23 cellular contexts compared by ENCODE assay signal in genomic region chr16:56615353-56615752, GRCh38. TPM values are rescaled to one million over a fixed set of nuclear protein-coding genes. Genes with fewer than 3 reads are reported as not detected.
DNase-seq lines count a peak whose midpoint lies in the region; ATAC-seq and TF ChIP-seq lines count a peak whose summit lies in the region.
"Had no signal": no experiment of that assay in that cellular context is flagged by ENCODE, and none has a peak within 500 bp of the region (broad histone marks: within the 10 kb centered on the region; RNA-seq: fewer than 3 reads in every experiment).

No MANE protein-coding gene starts in this region.

- no peaks in the 10 kb centered on the region for H3K36me3 Mint-ChIP-seq in activated T-helper 2 cell treated with anti-CD3 and anti-CD28 coated beads, Interferon-gamma antibody, Interleukin-2, Interleukin-4, amounts not matched to agents 10 μg/mL and 5 μg/mL and 100 μg/mL, durations not matched to agents 14 hours and 24 hours and 36 hours (ENCODE audit: low read depth)
- H3K36me3 Mint-ChIP-seq: brain; CD4-positive, alpha-beta memory T cell; stimulated activated memory B cell treated with anti-CD40 and anti-IgM and Interleukin-4, amounts not matched to agents 10 μg/mL and 1 μg/mL and 100 μg/mL, for 72 hours had no signal

- H3K27ac ChIP-seq in ACC112 (ENCODE audit: low read depth, low read length) (peak overlapping the region; percentile 99), IMR-90 (ENCODE audit: insufficient read depth, low read length) (no peak overlapping the region), SJCRH30 (no peak overlapping the region)
- H3K27ac ChIP-seq: HL-60, neutrophil, right atrium auricular region, thoracic aorta, VCaP had no signal

- H3K56ac ChIP-seq in IMR-90 (ENCODE audit: extremely low read depth, insufficient read depth, low read length): no peak overlapping the region

- H3K4me1 ChIP-seq in ACC112 (ENCODE audit: control insufficient read depth, insufficient read depth, low read length, unreplicated experiment): peaks cover 61% of the 10 kb centered on the region
- H3K4me1 ChIP-seq in IMR-90 (ENCODE audit: control insufficient read depth, insufficient read depth, low read length): peaks cover 31% of the 10 kb centered on the region
- peaks cover 14% of the 10 kb centered on the region for H3K4me1 ChIP-seq in SJCRH30

- DNase-seq in IMR-90: peak; percentile 48
- no peak for DNase-seq in activated T-helper 2 cell treated with anti-CD3 and anti-CD28 coated beads, Interferon-gamma antibody, Interleukin-2, Interleukin-4, amounts not matched to agents 10 μg/mL and 5 μg/mL and 100 μg/mL, durations not matched to agents 14 hours and 24 hours and 36 hours (ENCODE audit: low spot score)
- DNase-seq in fibroblast of the aortic adventitia (ENCODE audit: low read depth): peak; percentile 58
- no peak for DNase-seq in NCI-H2107 treated with DMSO at 0.1 percent for 48 hours (lab: John Stamatoyannopoulos, UW; ENCODE audit: unreplicated experiment)
- DNase-seq in GM10266 (ENCODE audit: extremely low spot score): no peak
- no peak for DNase-seq in SJCRH30
- DNase-seq: activated CD4-positive, alpha-beta memory T cell treated with anti-CD3 and anti-CD28 coated beads, Interleukin-2, amount 10 ng/mL, durations not matched to agents 7 days and 5 days; activated naive CD8-positive, alpha-beta T cell treated with anti-CD3 and anti-CD28 coated beads for 36 hours; CD4-positive, alpha-beta memory T cell; glutamatergic neuron; NCI-H1930; NCI-H510A treated with DMSO at 0.1 percent for 48 hours; SHP77 treated with DMSO at 0.1 percent for 48 hours; T-helper 17 cell had no signal

- peak overlapping the region; percentile 92; the same call in 1 of the 2 replicates for H2BK120ac ChIP-seq in IMR-90 (ENCODE audit: low read depth, low read length)

- peak overlapping the region; percentile 38; the same call in 1 of the 2 replicates for H3K14ac ChIP-seq in IMR-90 (replicated peaks; ENCODE audit: low read depth, low read length)

- no peak for TF ChIP-seq POLR2A in IMR-90 (IDR thresholded peaks at IDR 0.05; ENCODE audit: low read depth, low read length)

- no peaks in the 10 kb centered on the region for H4K20me1 ChIP-seq in IMR-90 (ENCODE audit: insufficient read depth, low read length)

- H3K36me3 ChIP-seq in ACC112 (ENCODE audit: insufficient read depth, low read length) (no peaks in the 10 kb centered on the region), IMR-90 (ENCODE audit: control insufficient read depth, insufficient read depth, low read length) (no peaks in the 10 kb centered on the region), SJCRH30 (no peaks in the 10 kb centered on the region)
- H3K36me3 ChIP-seq: neutrophil, right atrium auricular region, thoracic aorta had no signal

- H3K18ac ChIP-seq in IMR-90 (ENCODE audit: low read depth, low read length): no peak overlapping the region

- no peak overlapping the region for H2AK9ac ChIP-seq in IMR-90 (replicated peaks; ENCODE audit: low read depth, low read length, poor library complexity)

- H3K4me3 Mint-ChIP-seq in activated T-helper 2 cell treated with anti-CD3 and anti-CD28 coated beads, Interferon-gamma antibody, Interleukin-2, Interleukin-4, amounts not matched to agents 10 μg/mL and 5 μg/mL and 100 μg/mL, durations not matched to agents 14 hours and 24 hours and 36 hours (ENCODE audit: low read depth): no peak overlapping the region
- H3K4me3 Mint-ChIP-seq: activated CD4-positive, alpha-beta memory T cell treated with anti-CD3 and anti-CD28 coated beads, Interleukin-2, amount 10 ng/mL, durations not matched to agents 7 days and 5 days; activated naive CD8-positive, alpha-beta T cell treated with anti-CD3 and anti-CD28 coated beads for 36 hours; brain; CD4-positive, alpha-beta memory T cell; stimulated activated memory B cell treated with anti-CD40 and anti-IgM and Interleukin-4, amounts not matched to agents 10 μg/mL and 1 μg/mL and 100 μg/mL, for 72 hours; T-helper 17 cell had no signal

- CTCF ChIA-PET in IMR-90 (lab: Yijun Ruan, JAX): no interaction called here

- H3K4me2 ChIP-seq in IMR-90 (ENCODE audit: low read depth, low read length): no peak overlapping the region

- no peak overlapping the region for H3K9ac ChIP-seq in IMR-90 (ENCODE audit: low read depth, low read length)

- no TSS peak for BruUV-seq in IMR-90 (replicated peaks; lab: Mats Ljungman, UMichigan)

- POLR2A ChIA-PET in IMR-90 (lab: Charles Lee; ENCODE audit: unreplicated experiment): no interaction called here

- no peak for TF ChIP-seq CTCF in IMR-90 (conservative IDR thresholded peaks at IDR 0.05; ENCODE audit: low read depth, low read length)
- TF ChIP-seq CTCF in fibroblast of the aortic adventitia (IDR thresholded peaks at IDR 0.05; ENCODE audit: insufficient read depth, low read length): no peak
- TF ChIP-seq CTCF in GM10266 (IDR thresholded peaks at IDR 0.05; ENCODE audit: control insufficient read depth, insufficient read depth, low read depth, missing control alignments): no peak

- peak overlapping the region; percentile 89; the same call in 1 of the 2 replicates for H2BK20ac ChIP-seq in IMR-90 (ENCODE audit: low read depth, low read length)

- dilution Hi-C loops in IMR-90 (cut with HindIII; ENCODE audit: low sequenced_read_pairs, unreplicated experiment): no loop called here

- H3K4me3 ChIP-seq in ACC112 (ENCODE audit: low read depth, low read length) (peak overlapping the region; percentile 57; the same call in 1 of the 2 replicates), IMR-90 (ENCODE audit: insufficient read depth, low read depth, low read length) (no peak overlapping the region), fibroblast of the aortic adventitia (ENCODE audit: low read depth, low read length) (no peak overlapping the region), SJCRH30 (no peak overlapping the region)
- H3K4me3 ChIP-seq: right atrium auricular region, thoracic aorta had no signal

- H3K79me2 ChIP-seq in ACC112 (ENCODE audit: control insufficient read depth, insufficient read depth, low read length, unreplicated experiment): peaks cover 17% of the 10 kb centered on the region

- H3K27me3 Mint-ChIP-seq in activated T-helper 2 cell treated with anti-CD3 and anti-CD28 coated beads, Interferon-gamma antibody, Interleukin-2, Interleukin-4, amounts not matched to agents 10 μg/mL and 5 μg/mL and 100 μg/mL, durations not matched to agents 14 hours and 24 hours and 36 hours (ENCODE audit: low read depth): no peaks in the 10 kb centered on the region

- in situ Hi-C loops in IMR-90 (cut with MboI; ENCODE audit: low sequenced_read_pairs): no loop called here

- H4K8ac ChIP-seq in IMR-90 (ENCODE audit: low read depth in 2 of 2, low read length in 2 of 2): peak overlapping the region; percentile 51 to 78; a peak in 2 of 4 replicates

- 0 out of 2 replicates have a peak overlapping the region, but pooled peaks have one; percentile 86 for H4K91ac ChIP-seq in IMR-90 (ENCODE audit: insufficient read depth, low read depth, low read length)

- no peak for ATAC-seq in IMR-90 (ENCODE audit: low read depth)
- ATAC-seq in HG02840 (IDR thresholded peaks at IDR 0.05; ENCODE audit: low FRiP score, unreplicated experiment): no peak
- ATAC-seq: stimulated activated memory B cell treated with anti-CD40 and anti-IgM and Interleukin-4, amounts not matched to agents 10 μg/mL and 1 μg/mL and 100 μg/mL, for 72 hours; T-helper 17 cell had no signal

- H2BK15ac ChIP-seq in IMR-90 (ENCODE audit: low read depth, low read length): peak overlapping the region; percentile 60; the same call in 1 of the 3 replicates

- H3K4ac ChIP-seq in IMR-90 (ENCODE audit: low read depth, low read length): peak overlapping the region; percentile 93; the same call in 1 of the 2 replicates

- intact Hi-C loops in IMR-90 (cut with micrococcal nuclease): no loop called here
- intact Hi-C loops in activated T-helper 2 cell treated with anti-CD3 and anti-CD28 coated beads, Interferon-gamma antibody, Interleukin-2, Interleukin-4, amounts not matched to agents 10 μg/mL and 5 μg/mL and 100 μg/mL, durations not matched to agents 14 hours and 24 hours and 36 hours (cut with micrococcal nuclease): loop anchor here (10.0 kb wide), 2 partner anchors 329 to 399 kb away; no protein-coding TSS in a partner anchor

- no peaks in the 10 kb centered on the region for H3K9me3 Mint-ChIP-seq in activated T-helper 2 cell treated with anti-CD3 and anti-CD28 coated beads, Interferon-gamma antibody, Interleukin-2, Interleukin-4, amounts not matched to agents 10 μg/mL and 5 μg/mL and 100 μg/mL, durations not matched to agents 14 hours and 24 hours and 36 hours
- H3K9me3 Mint-ChIP-seq: activated CD4-positive, alpha-beta memory T cell treated with anti-CD3 and anti-CD28 coated beads, Interleukin-2, amount 10 ng/mL, durations not matched to agents 7 days and 5 days; activated naive CD8-positive, alpha-beta T cell treated with anti-CD3 and anti-CD28 coated beads for 36 hours; CD4-positive, alpha-beta memory T cell; stimulated activated memory B cell treated with anti-CD40 and anti-IgM and Interleukin-4, amounts not matched to agents 10 μg/mL and 1 μg/mL and 100 μg/mL, for 72 hours had no signal

- H3K79me1 ChIP-seq in IMR-90 (ENCODE audit: low read depth in 1 of 2, low read length in 2 of 2): peaks cover 2 to 53% of the 10 kb centered on the region in 2 experiments; a peak in 3 of 4 replicates

- H3K27me3 ChIP-seq in ACC112 (ENCODE audit: insufficient read depth, low read length) (no peaks in the 10 kb centered on the region), IMR-90 (ENCODE audit: control insufficient read depth, insufficient read depth, low read length) (no peaks in the 10 kb centered on the region), SJCRH30 (peaks cover 15% of the 10 kb centered on the region)
- H3K27me3 ChIP-seq: right atrium auricular region had no signal

- peaks cover 65% of the 10 kb centered on the region for H3K4me1 Mint-ChIP-seq in activated T-helper 2 cell treated with anti-CD3 and anti-CD28 coated beads, Interferon-gamma antibody, Interleukin-2, Interleukin-4, amounts not matched to agents 10 μg/mL and 5 μg/mL and 100 μg/mL, durations not matched to agents 14 hours and 24 hours and 36 hours (ENCODE audit: low read depth)

- H4K5ac ChIP-seq in IMR-90 (ENCODE audit: low read depth, low read length): no peak overlapping the region

- TF ChIP-seq RAD21 in IMR-90 (IDR thresholded peaks at IDR 0.05; ENCODE audit: low read length): no peak

- peak overlapping the region; percentile 99 for H2AK5ac ChIP-seq in IMR-90 (ENCODE audit: low read depth, low read length)

- 100% methylated on average over 1 of the region's 3 CpGs; no CpG with 5 or more reads in 1 of the 2 experiments for WGBS in IMR-90 (ENCODE audit: extremely low coverage in 2 of 2, insufficient read length in 1 of 2), 2 experiments

- H3K23ac ChIP-seq in IMR-90 (ENCODE audit: low read depth, low read length): no peak overlapping the region

- H2AFZ ChIP-seq in ACC112 (ENCODE audit: low read length, unreplicated experiment) (no peak overlapping the region), IMR-90 (replicated peaks; ENCODE audit: low read length, poor library complexity) (no peak overlapping the region)

- peak overlapping the region; percentile 49 for H3K27ac Mint-ChIP-seq in activated T-helper 2 cell treated with anti-CD3 and anti-CD28 coated beads, Interferon-gamma antibody, Interleukin-2, Interleukin-4, amounts not matched to agents 10 μg/mL and 5 μg/mL and 100 μg/mL, durations not matched to agents 14 hours and 24 hours and 36 hours
- H3K27ac Mint-ChIP-seq: activated CD4-positive, alpha-beta memory T cell treated with anti-CD3 and anti-CD28 coated beads, Interleukin-2, amount 10 ng/mL, durations not matched to agents 7 days and 5 days; brain; stimulated activated memory B cell treated with anti-CD40 and anti-IgM and Interleukin-4, amounts not matched to agents 10 μg/mL and 1 μg/mL and 100 μg/mL, for 72 hours; T-helper 17 cell had no signal

- no peaks in the 10 kb centered on the region for H3K9me3 ChIP-seq in IMR-90 (ENCODE audit: control insufficient read depth, insufficient read depth, low read length)
- H3K9me3 ChIP-seq in SJCRH30 (replicated peaks): no peaks in the 10 kb centered on the region
- H3K9me3 ChIP-seq: neutrophil, right atrium auricular region, thoracic aorta had no signal

- peak overlapping the region; percentile 96 for H2BK5ac ChIP-seq in IMR-90 (ENCODE audit: low read depth, low read length, poor library complexity, severe bottlenecking)

- peaks cover 25% of the 10 kb centered on the region for H3K9me1 ChIP-seq in IMR-90 (ENCODE audit: insufficient read depth, low read length)

RNA-seq across cellular contexts. Expression of gene MT2A, which starts 7.0 kb away (rescaled TPM):
- 25.5 and 55.5 TPM in 2 replicates for total RNA-seq in IMR-90 (2012; rRNA removed)
- polyA plus RNA-seq in IMR-90 (2012; rRNA removed): 588 and 621 TPM in 2 replicates
- 222 and 299 TPM in 2 replicates for polyA plus RNA-seq in IMR-90 (2012; cell fraction: cytosol; rRNA removed)
- polyA plus RNA-seq in IMR-90 (2012; cell fraction: nucleus; rRNA removed; ENCODE audit: low replicate concordance): 139 and 191 TPM in 2 replicates
- total RNA-seq in activated T-helper 2 cell treated with anti-CD3 and anti-CD28 coated beads, Interferon-gamma antibody, Interleukin-2, Interleukin-4, amounts not matched to agents 10 μg/mL and 5 μg/mL and 100 μg/mL, durations not matched to agents 14 hours and 24 hours and 36 hours: 827 and 878 TPM in 2 replicates
- total RNA-seq in fibroblast of the aortic adventitia (ENCODE audit: low replicate concordance): 8.3 and 114 TPM in 2 replicates
- 144 and 163 TPM in 2 replicates for total RNA-seq in SJCRH30 (2014; rRNA removed; shearing (Covaris generic))

RNA-seq across cellular contexts. Expression of gene MT1E, which starts 10.2 kb away (rescaled TPM):
- 137 and 166 TPM in 2 replicates for total RNA-seq in IMR-90 (2012; rRNA removed)
- 733 and 821 TPM in 2 replicates for polyA plus RNA-seq in IMR-90 (2012; rRNA removed)
- polyA plus RNA-seq in IMR-90 (2012; cell fraction: cytosol; rRNA removed): 236 and 418 TPM in 2 replicates
- 56.6 and 97.9 TPM in 2 replicates for polyA plus RNA-seq in IMR-90 (2012; cell fraction: nucleus; rRNA removed; ENCODE audit: low replicate concordance)
- total RNA-seq in activated T-helper 2 cell treated with anti-CD3 and anti-CD28 coated beads, Interferon-gamma antibody, Interleukin-2, Interleukin-4, amounts not matched to agents 10 μg/mL and 5 μg/mL and 100 μg/mL, durations not matched to agents 14 hours and 24 hours and 36 hours: 181 and 184 TPM in 2 replicates
- 54.7 and 103 TPM in 2 replicates for total RNA-seq in fibroblast of the aortic adventitia (ENCODE audit: low replicate concordance)
- not detected in 2 replicates for total RNA-seq in SJCRH30 (2014; rRNA removed; shearing (Covaris generic))
- total RNA-seq: CD4-positive, alpha-beta memory T cell had no signal

RNA-seq across cellular contexts. Expression of gene MT1M, which starts 17.1 kb away (rescaled TPM):
- total RNA-seq in IMR-90 (2012; rRNA removed) (not detected in 2 replicates), fibroblast of the aortic adventitia (ENCODE audit: low replicate concordance) (3.4 and 10.3 TPM in 2 replicates)
- 0.10 TPM in 1 of 2 replicates, not detected in the other for polyA plus RNA-seq in IMR-90 (2012; rRNA removed)
- not detected in 2 replicates for polyA plus RNA-seq in IMR-90 (2012; cell fraction: cytosol; rRNA removed)
- polyA plus RNA-seq in IMR-90 (2012; cell fraction: nucleus; rRNA removed; ENCODE audit: low replicate concordance): not detected in 2 replicates
- not detected in 2 replicates for total RNA-seq in activated T-helper 2 cell treated with anti-CD3 and anti-CD28 coated beads, Interferon-gamma antibody, Interleukin-2, Interleukin-4, amounts not matched to agents 10 μg/mL and 5 μg/mL and 100 μg/mL, durations not matched to agents 14 hours and 24 hours and 36 hours
- total RNA-seq in SJCRH30 (2014; rRNA removed; shearing (Covaris generic)): not detected in 2 replicates
- total RNA-seq: activated CD4-positive, alpha-beta memory T cell treated with anti-CD3 and anti-CD28 coated beads, Interleukin-2, amount 10 ng/mL, durations not matched to agents 7 days and 5 days; activated naive CD8-positive, alpha-beta T cell treated with anti-CD3 and anti-CD28 coated beads for 36 hours; CD4-positive, alpha-beta memory T cell; T-helper 17 cell had no signal
- polyA plus RNA-seq: CD4-positive, alpha-beta memory T cell had no signal

RNA-seq across cellular contexts. Expression of gene MT1A, which starts 23.1 kb away (rescaled TPM):
- total RNA-seq in IMR-90 (2012; rRNA removed) (1.9 TPM in 1 of 2 replicates, not detected in the other), fibroblast of the aortic adventitia (ENCODE audit: low replicate concordance) (0.72 TPM in 1 of 2 replicates, not detected in the other)
- 0.60 and 1.6 TPM in 2 replicates for polyA plus RNA-seq in IMR-90 (2012; rRNA removed)
- 0.55 and 0.92 TPM in 2 replicates for polyA plus RNA-seq in IMR-90 (2012; cell fraction: cytosol; rRNA removed)
- polyA plus RNA-seq in IMR-90 (2012; cell fraction: nucleus; rRNA removed; ENCODE audit: low replicate concordance): 0.87 TPM in 1 of 2 replicates, not detected in the other
- 7.6 and 8.3 TPM in 2 replicates for total RNA-seq in activated T-helper 2 cell treated with anti-CD3 and anti-CD28 coated beads, Interferon-gamma antibody, Interleukin-2, Interleukin-4, amounts not matched to agents 10 μg/mL and 5 μg/mL and 100 μg/mL, durations not matched to agents 14 hours and 24 hours and 36 hours
- not detected in 2 replicates for total RNA-seq in SJCRH30 (2014; rRNA removed; shearing (Covaris generic))
- total RNA-seq: activated CD4-positive, alpha-beta memory T cell treated with anti-CD3 and anti-CD28 coated beads, Interleukin-2, amount 10 ng/mL, durations not matched to agents 7 days and 5 days; activated naive CD8-positive, alpha-beta T cell treated with anti-CD3 and anti-CD28 coated beads for 36 hours; CD4-positive, alpha-beta memory T cell; T-helper 17 cell had no signal
- polyA plus RNA-seq: CD4-positive, alpha-beta memory T cell had no signal

RNA-seq across cellular contexts. Expression of gene MT3, which starts 26.0 kb away (rescaled TPM):
- total RNA-seq in IMR-90 (2012; rRNA removed) (not detected in 2 replicates), fibroblast of the aortic adventitia (ENCODE audit: low replicate concordance) (not detected in 2 replicates)
- 0.62 and 0.70 TPM in 2 replicates for polyA plus RNA-seq in IMR-90 (2012; rRNA removed)
- 0.79 and 1.2 TPM in 2 replicates for polyA plus RNA-seq in IMR-90 (2012; cell fraction: cytosol; rRNA removed)
- 0.19 TPM in 1 of 2 replicates, not detected in the other for polyA plus RNA-seq in IMR-90 (2012; cell fraction: nucleus; rRNA removed; ENCODE audit: low replicate concordance)
- total RNA-seq in activated T-helper 2 cell treated with anti-CD3 and anti-CD28 coated beads, Interferon-gamma antibody, Interleukin-2, Interleukin-4, amounts not matched to agents 10 μg/mL and 5 μg/mL and 100 μg/mL, durations not matched to agents 14 hours and 24 hours and 36 hours: 7.5 and 7.9 TPM in 2 replicates
- total RNA-seq in SJCRH30 (2014; rRNA removed; shearing (Covaris generic)): not detected in 2 replicates
- total RNA-seq: CD4-positive, alpha-beta memory T cell; right atrium auricular region; T-helper 17 cell; thoracic aorta had no signal

Comparison
In these comparisons a context has a peak if more than half of its experiments do, and no peak if none do; other contexts are left out.
1. DNase-seq: peak in IMR-90 (single experiment) and fibroblast of the aortic adventitia (single experiment); none in activated T-helper 2 cell treated with anti-CD3 and anti-CD28 coated beads, Interferon-gamma antibody, Interleukin-2, Interleukin-4, amounts not matched to agents 10 μg/mL and 5 μg/mL and 100 μg/mL, durations not matched to agents 14 hours and 24 hours and 36 hours (single experiment), NCI-H2107 treated with DMSO at 0.1 percent for 48 hours (single experiment), GM10266 (single experiment) and SJCRH30 (0 of 2).
2. RNA of gene MT1E, which starts 10.2 kb away (total RNA-seq): 181 to 184 TPM in activated T-helper 2 cell treated with anti-CD3 and anti-CD28 coated beads, Interferon-gamma antibody, Interleukin-2, Interleukin-4, amounts not matched to agents 10 μg/mL and 5 μg/mL and 100 μg/mL, durations not matched to agents 14 hours and 24 hours and 36 hours, 137 to 166 TPM in IMR-90 and 54.7 to 103 TPM in fibroblast of the aortic adventitia; not detected in SJCRH30; every median in the first group is over 10 times any median in the second.